Comparison of ENCODE assay signal across 2 cellular contexts in the genomic region with DNA sequence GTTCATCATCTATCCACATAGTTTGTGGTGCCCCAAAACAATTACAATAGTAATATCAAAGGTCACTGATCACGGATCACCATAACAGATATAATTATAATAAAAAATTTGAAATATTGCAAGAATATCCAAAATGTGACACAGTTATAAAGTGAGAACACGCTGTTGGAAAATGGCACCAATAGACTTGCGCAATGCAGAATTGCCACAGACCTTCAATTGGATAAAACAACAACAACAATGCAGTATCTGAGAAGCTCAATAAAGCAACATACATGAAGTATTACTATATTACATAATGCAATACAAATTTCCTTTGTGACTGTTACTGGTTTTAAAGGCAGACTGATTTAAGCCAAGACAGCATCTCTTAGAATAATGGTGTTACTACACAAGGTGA.
A peak's percentile ranks its signal among the peaks of the same experiment; 100 is the strongest.
TF ChIP-seq lines count a peak whose summit lies in the region.

No MANE protein-coding gene starts in this region.

TF ChIP-seq in IMR-90, 13 proteins besides CTCF, POLR2A, EP300 and RAD21:
- TF ChIP-seq CEBPB (IDR thresholded peaks at IDR 0.05; ENCODE audit: low read depth, low read length) (peak; percentile 65), MAFK (IDR thresholded peaks at IDR 0.05; ENCODE audit: low read depth, low read length) (no peak), RCOR1 (IDR thresholded peaks at IDR 0.05; ENCODE audit: insufficient replicate concordance, low read length) (no peak), FOS (IDR thresholded peaks at IDR 0.05; ENCODE audit: low read depth, low read length) (no peak), SMC3 (IDR thresholded peaks at IDR 0.05; ENCODE audit: low read depth, low read length) (no peak), BHLHE40 (IDR thresholded peaks at IDR 0.05; ENCODE audit: low read depth, low read length) (no peak)

TF ChIP-seq in K562, 482 proteins besides CTCF, POLR2A, EP300 and RAD21:
- TF ChIP-seq, protein P1, sequence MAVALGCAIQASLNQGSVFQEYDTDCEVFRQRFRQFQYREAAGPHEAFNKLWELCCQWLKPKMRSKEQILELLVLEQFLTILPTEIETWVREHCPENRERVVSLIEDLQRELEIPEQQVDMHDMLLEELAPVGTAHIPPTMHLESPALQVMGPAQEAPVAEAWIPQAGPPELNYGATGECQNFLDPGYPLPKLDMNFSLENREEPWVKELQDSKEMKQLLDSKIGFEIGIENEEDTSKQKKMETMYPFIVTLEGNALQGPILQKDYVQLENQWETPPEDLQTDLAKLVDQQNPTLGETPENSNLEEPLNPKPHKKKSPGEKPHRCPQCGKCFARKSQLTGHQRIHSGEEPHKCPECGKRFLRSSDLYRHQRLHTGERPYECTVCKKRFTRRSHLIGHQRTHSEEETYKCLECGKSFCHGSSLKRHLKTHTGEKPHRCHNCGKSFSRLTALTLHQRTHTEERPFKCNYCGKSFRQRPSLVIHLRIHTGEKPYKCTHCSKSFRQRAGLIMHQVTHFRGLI (CRISPR knock-in tag; IDR thresholded peaks at IDR 0.05), result no peak
- TF ChIP-seq CEBPG (CRISPR knock-in tag; IDR thresholded peaks at IDR 0.05) (no peak), CEBPG (tag; conservative IDR thresholded peaks at IDR 0.05 in 1 of 2, IDR thresholded peaks at IDR 0.05 in 1 of 2) (0 out of 4 replicates have a peak, but pooled peaks of 1 of the 2 experiments have one; percentile 31), CEBPB (tag; IDR thresholded peaks at IDR 0.05) (peak; percentile 33)
